In the genomic region with DNA sequence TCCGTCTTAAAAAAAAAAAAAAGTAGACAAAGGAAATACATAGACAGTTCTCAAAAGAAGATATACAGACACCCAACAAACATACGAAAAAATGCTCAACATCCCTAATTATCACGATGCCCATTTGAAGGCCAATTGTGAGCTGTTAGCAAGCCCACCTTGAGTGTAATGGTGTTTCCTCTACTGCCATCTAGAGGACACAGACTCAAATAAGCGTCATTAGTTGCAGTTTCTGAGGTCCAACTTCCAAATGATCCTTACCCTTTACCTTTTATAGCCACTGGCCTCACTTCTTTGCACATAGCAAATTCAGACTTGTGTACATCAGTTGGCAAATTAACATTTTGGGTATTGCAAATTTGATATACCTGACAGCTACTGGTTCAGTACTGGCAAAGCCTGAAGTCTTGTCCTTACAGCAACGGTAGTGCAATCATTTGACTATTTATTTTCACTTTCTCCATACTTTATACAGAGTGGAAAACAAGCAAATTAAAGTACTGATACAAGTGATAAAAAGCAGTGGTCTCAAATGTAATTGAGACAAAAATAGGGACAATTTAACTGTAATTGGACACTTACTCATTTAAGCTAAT, we compare ENCODE assay signal across 8 cellular contexts.
DNase-seq lines count a peak whose midpoint lies in the region; ATAC-seq, FAIRE-seq and TF ChIP-seq lines count a peak whose summit lies in the region.

No MANE protein-coding gene starts in this region.

- no peaks in the 10 kb centered on the region for H3K9me3 ChIP-seq in PC-9 (ENCODE audit: insufficient read depth, low read depth)
- H3K9me3 ChIP-seq in hepatocyte (ENCODE audit: low read depth): no peaks in the 10 kb centered on the region

- POLR2A ChIA-PET in PC-9 (lab: Charles Lee; ENCODE audit: unreplicated experiment): no interaction called here
- POLR2A ChIA-PET in activated CD4-positive, alpha-beta T cell treated with anti-CD3 and anti-CD28 coated beads for 36 hours (lab: Charles Lee): interaction anchor here (0.7 kb wide), 1 partner anchor 11 kb away, joined by 5 read pairs; no protein-coding TSS in a partner anchor

- H3K9me2 ChIP-seq in PC-9 (ENCODE audit: insufficient read depth): no peaks in the 10 kb centered on the region
- H3K9me2 ChIP-seq in hepatocyte (replicated peaks; ENCODE audit: insufficient read depth): no peaks in the 10 kb centered on the region

- intact Hi-C loops in PC-9 (cut with micrococcal nuclease; ENCODE audit: unreplicated experiment): no loop called here
- intact Hi-C loops in activated CD4-positive, alpha-beta T cell treated with anti-CD3 and anti-CD28 coated beads for 36 hours (cut with DNase I, micrococcal nuclease): loop anchor here in 1 of 2 experiments (5.0 kb wide), 1 partner anchor 1008 kb away; no protein-coding TSS in a partner anchor

- no peaks in the 10 kb centered on the region for H3K27me3 ChIP-seq in PC-9 (ENCODE audit: insufficient read depth, low read depth)
- no peaks in the 10 kb centered on the region for H3K27me3 ChIP-seq in hepatocyte

- H3K4me1 Mint-ChIP-seq in activated CD4-positive, alpha-beta T cell treated with anti-CD3 and anti-CD28 coated beads for 36 hours: no peaks in the 10 kb centered on the region

- CTCF ChIA-PET in PC-9 (lab: Charles Lee): interaction anchor here (0.8 kb wide), 1 partner anchor 11 kb away, joined by 3 read pairs; no protein-coding TSS in a partner anchor
- CTCF ChIA-PET in activated CD4-positive, alpha-beta T cell treated with anti-CD3 and anti-CD28 coated beads for 36 hours (lab: Charles Lee): interaction anchor here (0.6 to 4.7 kb wide), 3 partner anchors 15 to 178 kb away, joined by 3 to 29 read pairs (median 3); no protein-coding TSS in a partner anchor

- H3K4me3 ChIP-seq in PC-9 (no peak overlapping the region), hepatocyte (no peak overlapping the region)

- no peaks in the 10 kb centered on the region for H3K4me1 ChIP-seq in PC-9 (replicated peaks; ENCODE audit: insufficient read depth)
- H3K4me1 ChIP-seq in hepatocyte (ENCODE audit: insufficient read depth): no peaks in the 10 kb centered on the region

- DNase-seq in Ammon's horn (ENCODE audit: low spot score) (peak; percentile 49), H4 (ENCODE audit: low spot score) (peak; percentile 19), PC-9 (no peak), hepatocyte (ENCODE audit: low spot score) (peak; percentile 54), GM12892 (ENCODE audit: insufficient read length) (no peak)
- no peak for DNase-seq in effector CD4-positive, alpha-beta T cell
- no peak for DNase-seq in activated CD4-positive, alpha-beta T cell treated with anti-CD3 and anti-CD28 coated beads for 36 hours

- H3K4me2 ChIP-seq in PC-9 (no peak overlapping the region), hepatocyte (no peak overlapping the region)

- H2AFZ ChIP-seq in PC-9: no peak overlapping the region
- no peak overlapping the region for H2AFZ ChIP-seq in hepatocyte

- no peaks in the 10 kb centered on the region for H3K27me3 Mint-ChIP-seq in activated CD4-positive, alpha-beta T cell treated with anti-CD3 and anti-CD28 coated beads for 36 hours

- no peaks in the 10 kb centered on the region for H3K36me3 Mint-ChIP-seq in activated CD4-positive, alpha-beta T cell treated with anti-CD3 and anti-CD28 coated beads for 36 hours (ENCODE audit: low read depth)

- FAIRE-seq in GM12892 (lab: Jason Lieb, UNC): no peak

- H4K20me1 ChIP-seq in PC-9 (ENCODE audit: insufficient read depth) (no peaks in the 10 kb centered on the region), hepatocyte (ENCODE audit: insufficient read depth, poor library complexity, severe bottlenecking) (no peaks in the 10 kb centered on the region)

- ATAC-seq in GM18520 (IDR thresholded peaks at IDR 0.05; ENCODE audit: unreplicated experiment): no peak
- no peak for ATAC-seq in activated CD4-positive, alpha-beta T cell treated with anti-CD3 and anti-CD28 coated beads for 36 hours

- 43% methylated on average over 5 of the region's 5 CpGs for WGBS in hepatocyte (ENCODE audit: low lambda C conversion rate, missing lambda C conversion rate)

- no peak overlapping the region for H3K27ac ChIP-seq in PC-9
- H3K27ac ChIP-seq in hepatocyte: no peak overlapping the region

- BruUV-seq in PC-9 (replicated peaks; lab: Mats Ljungman, UMichigan): no TSS peak

- H3K9me3 Mint-ChIP-seq in activated CD4-positive, alpha-beta T cell treated with anti-CD3 and anti-CD28 coated beads for 36 hours (ENCODE audit: low read depth): no peaks in the 10 kb centered on the region

- H3K27ac Mint-ChIP-seq in activated CD4-positive, alpha-beta T cell treated with anti-CD3 and anti-CD28 coated beads for 36 hours: no peak overlapping the region

- no peaks in the 10 kb centered on the region for H3K36me3 ChIP-seq in PC-9 (ENCODE audit: low read depth)
- H3K36me3 ChIP-seq in hepatocyte (replicated peaks; ENCODE audit: insufficient read depth, low read depth): no peaks in the 10 kb centered on the region

- no peak for TF ChIP-seq POLR2A in GM12892 (IDR thresholded peaks at IDR 0.05; ENCODE audit: low read depth, low read length)

- no peaks in the 10 kb centered on the region for H3F3A ChIP-seq in PC-9 (ENCODE audit: insufficient read depth, low read depth)

- TF ChIP-seq CTCF in PC-9 (conservative IDR thresholded peaks at IDR 0.05): peak; percentile 60
- peak; percentile 53 for TF ChIP-seq CTCF in hepatocyte (IDR thresholded peaks at IDR 0.05; ENCODE audit: poor library complexity)

- H3K79me2 ChIP-seq in PC-9 (ENCODE audit: low read depth) (no peaks in the 10 kb centered on the region), hepatocyte (no peaks in the 10 kb centered on the region)

- H3K4me3 Mint-ChIP-seq in activated CD4-positive, alpha-beta T cell treated with anti-CD3 and anti-CD28 coated beads for 36 hours: no peak overlapping the region

Comparison
In these comparisons a context has a peak if more than half of its experiments do, and no peak if none do; other contexts are left out.
1. DNase-seq: peak in Ammon's horn (single experiment), H4 (single experiment) and hepatocyte (single experiment); none in PC-9 (0 of 2), effector CD4-positive, alpha-beta T cell (single experiment), activated CD4-positive, alpha-beta T cell treated with anti-CD3 and anti-CD28 coated beads for 36 hours (single experiment) and GM12892 (single experiment).